In the genomic region with DNA sequence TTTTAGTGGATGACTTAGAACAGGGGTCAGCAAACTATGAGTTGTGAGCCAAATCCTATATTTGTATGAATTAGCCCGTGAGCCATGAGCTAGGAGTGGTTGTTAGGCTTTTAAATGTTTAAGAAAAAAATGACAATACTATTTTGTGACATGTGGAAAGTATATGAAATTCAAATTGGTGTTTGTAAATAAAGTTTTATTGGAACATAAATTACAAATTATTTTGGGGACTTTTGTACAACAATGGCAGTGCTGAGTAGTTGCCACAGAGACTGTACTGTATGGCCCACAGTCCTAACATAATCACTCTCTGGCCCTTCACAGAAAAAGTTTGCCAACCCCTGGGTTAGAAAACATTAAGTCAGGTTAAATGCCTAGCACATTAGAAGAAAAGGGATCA, we compare ENCODE assay signal across 29 cellular contexts.
"Had no signal": no experiment of that assay in that cellular context is flagged by ENCODE, and none has a peak within 500 bp of the region (broad histone marks: within the 10 kb centered on the region; RNA-seq: fewer than 3 reads in every experiment).

No MANE protein-coding gene starts in this region.

- H3K4me3 ChIP-seq: pancreas, prostate gland, right atrium auricular region, right lobe of liver, sigmoid colon, stomach, thoracic aorta, thyroid gland, tibial nerve, upper lobe of left lung, vagina had no signal

- H3K27me3 Mint-ChIP-seq: naive thymus-derived CD8-positive, alpha-beta T cell; natural killer cell treated with Interleukin-12 subunit alpha and Interleukin-12 subunit beta and Interleukin-15 and Interleukin-18, amount 100 ng/mL, for 72 hours; stimulated activated naive B cell treated with anti-CD40 and anti-IgM and Interleukin-4, amounts not matched to agents 10 μg/mL and 1 μg/mL and 100 μg/mL, for 72 hours; stimulated activated naive CD8-positive, alpha-beta T cell treated with anti-CD3 and anti-CD28 coated beads, Interleukin-15, Interleukin-2, amounts not matched to agents 100 ng/mL and 50 ng/mL, for 24 hours had no signal

- H3K27me3 ChIP-seq: neutrophil, pancreas, right atrium auricular region, right lobe of liver, sigmoid colon, stomach, thyroid gland, tibial nerve, upper lobe of left lung, vagina had no signal

- DNase-seq: naive thymus-derived CD8-positive, alpha-beta T cell; nephron progenitor cell; nucleus accumbens; pancreas; retina; right lobe of liver; sigmoid colon; small intestine; stimulated activated CD4-positive, alpha-beta T cell treated with anti-CD3 and anti-CD28 coated beads, Interleukin-15, amount 100 ng/mL, for 24 hours; stimulated activated CD4-positive, alpha-beta T cell treated with anti-CD3 and anti-CD28 coated beads, Interleukin-2, amount 100 ng/mL, for 24 hours; stimulated activated CD4-positive, alpha-beta T cell treated with anti-CD3 and anti-CD28 coated beads, Interleukin-2, amount 100 ng/mL, for 48 hours; stimulated activated CD4-positive, alpha-beta T cell treated with anti-CD3 and anti-CD28 coated beads, Interleukin-4, amount 100 ng/mL, for 24 hours; stimulated activated naive B cell treated with anti-CD40 and anti-IgM and Interleukin-4, amounts not matched to agents 10 μg/mL and 1 μg/mL and 100 μg/mL, for 72 hours; stimulated activated naive CD4-positive, alpha-beta T cell treated with Interleukin-2 at 50 U/mL for 16 hours; stomach; thyroid gland; trophoblast cell; upper lobe of left lung had no signal

- H3K27ac Mint-ChIP-seq: natural killer cell treated with Interleukin-12 subunit alpha and Interleukin-12 subunit beta and Interleukin-15 and Interleukin-18, amount 100 ng/mL, for 72 hours; nephron progenitor cell; stimulated activated effector memory CD8-positive, alpha-beta T cell treated with anti-CD3 and anti-CD28 coated beads, Interleukin-12 subunit alpha, Interleukin-12 subunit beta, amount 100 ng/mL, for 72 hours; stimulated activated naive B cell treated with anti-CD40 and anti-IgM and Interleukin-4, amounts not matched to agents 10 μg/mL and 1 μg/mL and 100 μg/mL, for 72 hours; stimulated activated naive CD8-positive, alpha-beta T cell treated with anti-CD3 and anti-CD28 coated beads, Interleukin-15, Interleukin-2, amounts not matched to agents 100 ng/mL and 50 ng/mL, for 24 hours had no signal

- H3K27ac ChIP-seq: neutrophil, pancreas, prostate gland, right atrium auricular region, right lobe of liver, sigmoid colon, stomach, thoracic aorta, thyroid gland, tibial nerve, upper lobe of left lung, vagina had no signal

- H3K4me3 Mint-ChIP-seq: naive thymus-derived CD8-positive, alpha-beta T cell; natural killer cell treated with Interleukin-12 subunit alpha and Interleukin-12 subunit beta and Interleukin-15 and Interleukin-18, amount 100 ng/mL, for 72 hours; nephron progenitor cell; neural crest cell; stimulated activated effector memory CD8-positive, alpha-beta T cell treated with anti-CD3 and anti-CD28 coated beads, Interleukin-12 subunit alpha, Interleukin-12 subunit beta, amount 100 ng/mL, for 72 hours; stimulated activated naive B cell treated with anti-CD40 and anti-IgM and Interleukin-4, amounts not matched to agents 10 μg/mL and 1 μg/mL and 100 μg/mL, for 72 hours; stimulated activated naive CD8-positive, alpha-beta T cell treated with anti-CD3 and anti-CD28 coated beads, Interleukin-15, Interleukin-2, amounts not matched to agents 100 ng/mL and 50 ng/mL, for 24 hours had no signal

- H3K9me3 ChIP-seq: neutrophil, pancreas, prostate gland, right atrium auricular region, right lobe of liver, sigmoid colon, stomach, thoracic aorta, thyroid gland, tibial nerve, upper lobe of left lung, vagina had no signal

- H3K4me1 ChIP-seq: pancreas, prostate gland, right atrium auricular region, right lobe of liver, thyroid gland, upper lobe of left lung, vagina had no signal

- H3K9me3 Mint-ChIP-seq: naive thymus-derived CD8-positive, alpha-beta T cell; natural killer cell treated with Interleukin-12 subunit alpha and Interleukin-12 subunit beta and Interleukin-15 and Interleukin-18, amount 100 ng/mL, for 72 hours; nephron progenitor cell; neural crest cell; stimulated activated effector memory CD8-positive, alpha-beta T cell treated with anti-CD3 and anti-CD28 coated beads, Interleukin-12 subunit alpha, Interleukin-12 subunit beta, amount 100 ng/mL, for 72 hours; stimulated activated naive B cell treated with anti-CD40 and anti-IgM and Interleukin-4, amounts not matched to agents 10 μg/mL and 1 μg/mL and 100 μg/mL, for 72 hours; stimulated activated naive CD8-positive, alpha-beta T cell treated with anti-CD3 and anti-CD28 coated beads, Interleukin-15, Interleukin-2, amounts not matched to agents 100 ng/mL and 50 ng/mL, for 24 hours had no signal

- FAIRE-seq: pancreas, small intestine, urothelium cell line had no signal

- ATAC-seq: naive thymus-derived CD8-positive, alpha-beta T cell; natural killer cell treated with Interleukin-12 subunit alpha and Interleukin-12 subunit beta and Interleukin-15 and Interleukin-18, amount 100 ng/mL, for 72 hours; pancreas; right lobe of liver; stimulated activated effector memory CD8-positive, alpha-beta T cell treated with anti-CD3 and anti-CD28 coated beads, Interleukin-12 subunit alpha, Interleukin-12 subunit beta, amount 100 ng/mL, for 72 hours; stimulated activated naive B cell treated with anti-CD40 and anti-IgM and Interleukin-4, amounts not matched to agents 10 μg/mL and 1 μg/mL and 100 μg/mL, for 72 hours had no signal
